Comparison of ENCODE assay signal across 25 cellular contexts in the genomic region with DNA sequence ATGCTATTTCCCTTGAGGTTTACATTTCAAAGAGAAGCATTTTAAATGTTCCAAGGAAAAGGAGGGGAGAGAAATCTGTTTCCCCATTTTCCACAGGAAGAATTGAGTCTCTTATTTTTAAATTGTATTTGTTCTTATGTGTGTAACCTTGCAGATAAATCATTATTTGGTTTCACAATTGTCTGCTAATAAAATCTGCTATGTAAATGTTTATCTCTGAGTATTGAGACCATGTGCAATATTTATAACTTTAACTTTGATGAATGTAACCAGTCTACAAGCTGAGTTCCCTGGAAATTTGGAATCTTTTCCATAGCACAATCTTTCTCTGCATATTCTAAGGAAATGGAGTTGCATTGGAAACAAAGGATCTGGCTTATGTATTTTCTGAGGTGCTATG.
DNase-seq lines count a peak whose midpoint lies in the region; ATAC-seq and TF ChIP-seq lines count a peak whose summit lies in the region.
"Had no signal": no experiment of that assay in that cellular context is flagged by ENCODE, and none has a peak within 500 bp of the region (broad histone marks: within the 10 kb centered on the region; RNA-seq: fewer than 3 reads in every experiment).

No MANE protein-coding gene starts in this region.

- no peak overlapping the region for H2AK5ac ChIP-seq in IMR-90 (ENCODE audit: low read depth, low read length)

- H3K9me3 ChIP-seq in IMR-90 (ENCODE audit: control insufficient read depth, insufficient read depth, low read length) (no peaks in the 10 kb centered on the region), PC-3 (ENCODE audit: low read length) (no peaks in the 10 kb centered on the region)
- H3K9me3 ChIP-seq: A549, BE2C, BLaER1 had no signal

- H3K9ac ChIP-seq in IMR-90 (ENCODE audit: low read depth, low read length) (no peak overlapping the region), PC-3 (ENCODE audit: low read length) (no peak overlapping the region), rectal smooth muscle tissue (ENCODE audit: low read length) (no peak overlapping the region)
- H3K9ac ChIP-seq: BLaER1 had no signal

- intact Hi-C loops in IMR-90 (cut with micrococcal nuclease), result no loop called here
- intact Hi-C loops in PC-3 (cut with micrococcal nuclease), result no loop called here

- H3K4me2 ChIP-seq in IMR-90 (ENCODE audit: low read depth, low read length), result no peak overlapping the region
- no peak overlapping the region for H3K4me2 ChIP-seq in PC-3 (ENCODE audit: low read length)
- H3K4me2 ChIP-seq: A549, BLaER1 had no signal

- H2AK9ac ChIP-seq in IMR-90 (replicated peaks; ENCODE audit: low read depth, low read length, poor library complexity), result no peak overlapping the region

- no peak; the same call in 1 of the 2 replicates for ATAC-seq in IMR-90 (ENCODE audit: low read depth)
- ATAC-seq in PC-3, result peak; percentile 31; the same call in 1 of the 2 replicates
- ATAC-seq in GM18520 (IDR thresholded peaks at IDR 0.05; ENCODE audit: unreplicated experiment), result no peak
- ATAC-seq: A549, GM12878 had no signal

- no peak overlapping the region for H4K5ac ChIP-seq in IMR-90 (ENCODE audit: low read depth, low read length)

- TF ChIP-seq RAD21 in IMR-90 (IDR thresholded peaks at IDR 0.05; ENCODE audit: low read length), result no peak

- TF ChIP-seq CTCF in IMR-90 (conservative IDR thresholded peaks at IDR 0.05; ENCODE audit: low read depth, low read length) (no peak), PC-3 (conservative IDR thresholded peaks at IDR 0.05; ENCODE audit: low read depth, low read length) (no peak), fibroblast of villous mesenchyme (IDR thresholded peaks at IDR 0.05; ENCODE audit: insufficient read depth, low read depth, low read length) (no peak)

- no peak overlapping the region for H4K8ac ChIP-seq in IMR-90 (ENCODE audit: low read depth in 2 of 2, low read length in 2 of 2)

- H3K18ac ChIP-seq in IMR-90 (ENCODE audit: low read depth, low read length), result no peak overlapping the region

- H4K20me1 ChIP-seq in IMR-90 (ENCODE audit: insufficient read depth, low read length) (no peaks in the 10 kb centered on the region), PC-3 (ENCODE audit: low read length) (no peaks in the 10 kb centered on the region)
- H4K20me1 ChIP-seq: BLaER1 had no signal

- DNase-seq in IMR-90 (peak; percentile 12), PC-3 (no peak), fibroblast of villous mesenchyme (ENCODE audit: low read depth) (peak; percentile 62), NCI-H1417 (lab: John Stamatoyannopoulos, UW) (no peak), GM19238 (ENCODE audit: insufficient read length, low spot score) (no peak), epidermal melanocyte (ENCODE audit: insufficient read length, low spot score) (no peak)
- DNase-seq: BE2C; C1 segment of cervical spinal cord; CD4-positive, alpha-beta memory T cell; CD4-positive, CD25-positive, alpha-beta regulatory T cell; CD8-positive, alpha-beta memory T cell; COR-L47; DMS 273 treated with DMSO at 0.1 percent for 48 hours; DMS153; DMS53; DMS79; DND-41; EL; GDM1 had no signal

- H3K4ac ChIP-seq in IMR-90 (ENCODE audit: low read depth, low read length), result no peak overlapping the region

- no peak overlapping the region for H3K4me3 ChIP-seq in IMR-90 (ENCODE audit: insufficient read depth, low read depth, low read length)
- no peak overlapping the region for H3K4me3 ChIP-seq in PC-3 (ENCODE audit: low read length)
- H3K4me3 ChIP-seq in fibroblast of villous mesenchyme (ENCODE audit: low read depth, low read length), result no peak overlapping the region
- H3K4me3 ChIP-seq in rectal smooth muscle tissue (ENCODE audit: low read length), result no peak overlapping the region
- H3K4me3 ChIP-seq: A549, BLaER1, GM12878 had no signal

- H2BK120ac ChIP-seq in IMR-90 (ENCODE audit: low read depth, low read length), result no peak overlapping the region

- H4K91ac ChIP-seq in IMR-90 (ENCODE audit: insufficient read depth, low read depth, low read length), result no peak overlapping the region

- 0 out of 2 replicates have a peak, but pooled peaks cover 2% of the 10 kb centered on the region for H3K9me1 ChIP-seq in IMR-90 (ENCODE audit: insufficient read depth, low read length)

- no peaks in the 10 kb centered on the region for H3K9me2 ChIP-seq in PC-3 (replicated peaks; ENCODE audit: low read length)

- no peaks in the 10 kb centered on the region for H3K79me1 ChIP-seq in IMR-90 (ENCODE audit: low read depth in 1 of 2, low read length in 2 of 2)

- H2BK5ac ChIP-seq in IMR-90 (ENCODE audit: low read depth, low read length, poor library complexity, severe bottlenecking), result no peak overlapping the region

- H3K36me3 ChIP-seq in IMR-90 (ENCODE audit: control insufficient read depth, insufficient read depth, low read length), result no peaks in the 10 kb centered on the region
- H3K36me3 ChIP-seq in PC-3 (ENCODE audit: low read depth, low read length), result no peaks in the 10 kb centered on the region
- H3K36me3 ChIP-seq in rectal smooth muscle tissue (ENCODE audit: control insufficient read depth, insufficient read depth, low read length), result no peaks in the 10 kb centered on the region
- H3K36me3 ChIP-seq: BE2C, BLaER1 had no signal

- H3K27ac ChIP-seq in IMR-90 (ENCODE audit: insufficient read depth, low read length), result no peak overlapping the region
- no peak overlapping the region for H3K27ac ChIP-seq in PC-3 (ENCODE audit: low read length)
- H3K27ac ChIP-seq in rectal smooth muscle tissue (ENCODE audit: low read depth, low read length), result peak overlapping the region; percentile 21
- H3K27ac ChIP-seq: 22Rv1, A549, BLaER1 had no signal

- no peak overlapping the region for H2BK15ac ChIP-seq in IMR-90 (ENCODE audit: low read depth, low read length)

- POLR2A ChIA-PET in IMR-90 (lab: Charles Lee; ENCODE audit: unreplicated experiment), result no interaction called here
- POLR2A ChIA-PET in PC-3 (lab: Charles Lee; ENCODE audit: unreplicated experiment), result no interaction called here

- H3K4me1 ChIP-seq in IMR-90 (ENCODE audit: control insufficient read depth, insufficient read depth, low read length) (peaks cover 3% of the 10 kb centered on the region), PC-3 (ENCODE audit: insufficient read depth, low read length) (no peaks in the 10 kb centered on the region), rectal smooth muscle tissue (ENCODE audit: control insufficient read depth, insufficient read depth, low read length) (peaks cover 13% of the 10 kb centered on the region)
- H3K4me1 ChIP-seq: A549, BE2C, BLaER1 had no signal

- H3K27me3 ChIP-seq in IMR-90 (ENCODE audit: control insufficient read depth, insufficient read depth, low read length) (no peaks in the 10 kb centered on the region; the same call in 1 of the 2 replicates), PC-3 (ENCODE audit: low read length) (peaks cover 7% of the 10 kb centered on the region; the same call in 1 of the 2 replicates), rectal smooth muscle tissue (ENCODE audit: control insufficient read depth, insufficient read depth, low read length) (no peaks in the 10 kb centered on the region)
- H3K27me3 ChIP-seq: BE2C, BLaER1 had no signal

- no peak overlapping the region for H3K56ac ChIP-seq in IMR-90 (ENCODE audit: extremely low read depth, insufficient read depth, low read length)

- no peak overlapping the region for H2BK20ac ChIP-seq in IMR-90 (ENCODE audit: low read depth, low read length)

- in situ Hi-C loops in IMR-90 (cut with MboI; ENCODE audit: low sequenced_read_pairs), result no loop called here

- no peaks in the 10 kb centered on the region for H3F3A ChIP-seq in PC-3 (ENCODE audit: low read length, unreplicated experiment)

- H3K14ac ChIP-seq in IMR-90 (replicated peaks; ENCODE audit: low read depth, low read length), result no peak overlapping the region

- dilution Hi-C loops in IMR-90 (cut with HindIII; ENCODE audit: low sequenced_read_pairs, unreplicated experiment), result no loop called here

- BruUV-seq in IMR-90 (replicated peaks; lab: Mats Ljungman, UMichigan), result no TSS peak
- no TSS peak for BruUV-seq in PC-3 (replicated peaks; lab: Mats Ljungman, UMichigan)

- H3K79me2 ChIP-seq in PC-3 (ENCODE audit: low read length), result no peaks in the 10 kb centered on the region

- no peak overlapping the region for H2AFZ ChIP-seq in IMR-90 (replicated peaks; ENCODE audit: low read length, poor library complexity)
- no peak overlapping the region for H2AFZ ChIP-seq in PC-3 (ENCODE audit: low read length)

- TF ChIP-seq POLR2A in IMR-90 (IDR thresholded peaks at IDR 0.05; ENCODE audit: low read depth, low read length), result no peak

- CTCF ChIA-PET in IMR-90 (lab: Yijun Ruan, JAX), result no interaction called here
- CTCF ChIA-PET in PC-3 (lab: Charles Lee), result no interaction called here

- no peak overlapping the region for H3K23ac ChIP-seq in IMR-90 (ENCODE audit: low read depth, low read length)

TF ChIP-seq in IMR-90, 13 proteins besides CTCF, POLR2A, EP300 and RAD21:
- TF ChIP-seq RCOR1 (IDR thresholded peaks at IDR 0.05; ENCODE audit: insufficient replicate concordance, low read length), result no peak
- TF ChIP-seq BHLHE40 (IDR thresholded peaks at IDR 0.05; ENCODE audit: low read depth, low read length), result no peak
- TF ChIP-seq RFX5 (IDR thresholded peaks at IDR 0.05; ENCODE audit: low read depth, low read length), result no peak
- no peak for TF ChIP-seq MAFK (IDR thresholded peaks at IDR 0.05; ENCODE audit: low read depth, low read length)
- no peak for TF ChIP-seq FOS (IDR thresholded peaks at IDR 0.05; ENCODE audit: low read depth, low read length)
- TF ChIP-seq ELK1 (IDR thresholded peaks at IDR 0.05; ENCODE audit: borderline replicate concordance, low read depth, low read length), result no peak

Comparison
In these comparisons a context has a peak if more than half of its experiments do, and no peak if none do; other contexts are left out.
1. DNase-seq: peak in IMR-90 (single experiment) and fibroblast of villous mesenchyme (single experiment); none in PC-3 (single experiment), NCI-H1417 (0 of 3), GM19238 (single experiment) and epidermal melanocyte (single experiment).